Comparison of ENCODE assay signal across 13 cellular contexts in the genomic region with DNA sequence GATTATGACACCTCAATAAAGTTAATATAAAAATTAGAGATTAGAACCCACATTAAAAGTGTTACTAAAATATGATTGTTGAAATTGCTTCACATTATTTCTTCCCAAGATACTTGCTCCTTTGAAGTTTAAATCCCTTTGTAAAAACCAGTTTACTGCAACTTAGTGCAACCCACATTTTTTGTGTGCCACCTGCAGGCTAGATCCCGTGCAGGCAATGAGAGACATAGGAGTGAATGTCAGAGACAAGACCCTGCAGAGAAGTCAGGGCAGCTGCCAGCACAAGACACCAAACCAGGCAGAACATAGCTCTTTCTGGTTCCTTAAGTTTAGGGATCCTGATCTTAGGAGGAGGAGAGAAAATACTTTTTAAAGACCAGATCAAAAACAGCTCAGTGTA.
"Had no signal": no experiment of that assay in that cellular context is flagged by ENCODE, and none has a peak within 500 bp of the region (broad histone marks: within the 10 kb centered on the region; RNA-seq: fewer than 3 reads in every experiment).

No MANE protein-coding gene starts in this region.

- H3K4me1 ChIP-seq: colonic mucosa, spleen, upper lobe of left lung had no signal

- FAIRE-seq: astrocyte had no signal

- H3K27ac Mint-ChIP-seq: activated T-helper 2 cell treated with anti-CD3 and anti-CD28 coated beads, Interferon-gamma antibody, Interleukin-2, Interleukin-4, amounts not matched to agents 10 μg/mL and 5 μg/mL and 100 μg/mL, durations not matched to agents 14 hours and 24 hours and 36 hours; nephron progenitor cell; stimulated activated naive CD8-positive, alpha-beta T cell treated with anti-CD3 and anti-CD28 coated beads, Interleukin-15, amount 100 ng/mL, for 72 hours had no signal

- DNase-seq: activated CD4-positive, alpha-beta T cell treated with anti-CD3 and anti-CD28 coated beads for 1 hour; activated CD4-positive, alpha-beta T cell treated with anti-CD3 and anti-CD28 coated beads, Interleukin-2, amount 50 U/mL, for 4 hours; activated naive CD4-positive, alpha-beta T cell treated with anti-CD3 and anti-CD28 coated beads, Interleukin-2, amount 50 U/mL, for 16 hours; colonic mucosa; hippocampal formation; nephron progenitor cell; spleen; stimulated activated naive CD8-positive, alpha-beta T cell treated with anti-CD3 and anti-CD28 coated beads, Interleukin-15, amount 100 ng/mL, for 72 hours; T-helper 9 cell; upper lobe of left lung had no signal

- H3K4me3 ChIP-seq: colonic mucosa, esophagus muscularis mucosa, spleen, upper lobe of left lung had no signal

- H3K27me3 Mint-ChIP-seq: stimulated activated naive CD8-positive, alpha-beta T cell treated with anti-CD3 and anti-CD28 coated beads, Interleukin-15, amount 100 ng/mL, for 72 hours had no signal

- H3K27me3 ChIP-seq: colonic mucosa, esophagus muscularis mucosa, spleen, upper lobe of left lung had no signal

- ATAC-seq: stimulated activated naive CD8-positive, alpha-beta T cell treated with anti-CD3 and anti-CD28 coated beads, Interleukin-15, amount 100 ng/mL, for 72 hours had no signal

- H3K36me3 ChIP-seq: colonic mucosa, esophagus muscularis mucosa, spleen, upper lobe of left lung had no signal

- H3K27ac ChIP-seq: colonic mucosa, esophagus muscularis mucosa, spleen, upper lobe of left lung had no signal

- H3K4me3 Mint-ChIP-seq: nephron progenitor cell; stimulated activated naive CD8-positive, alpha-beta T cell treated with anti-CD3 and anti-CD28 coated beads, Interleukin-15, amount 100 ng/mL, for 72 hours had no signal

- H3K4me1 Mint-ChIP-seq: stimulated activated naive CD8-positive, alpha-beta T cell treated with anti-CD3 and anti-CD28 coated beads, Interleukin-15, amount 100 ng/mL, for 72 hours had no signal

- H3K9me3 ChIP-seq: colonic mucosa, esophagus muscularis mucosa, spleen, upper lobe of left lung had no signal

- H3K9me3 Mint-ChIP-seq: activated T-helper 2 cell treated with anti-CD3 and anti-CD28 coated beads, Interferon-gamma antibody, Interleukin-2, Interleukin-4, amounts not matched to agents 10 μg/mL and 5 μg/mL and 100 μg/mL, durations not matched to agents 14 hours and 24 hours and 36 hours; nephron progenitor cell; stimulated activated naive CD8-positive, alpha-beta T cell treated with anti-CD3 and anti-CD28 coated beads, Interleukin-15, amount 100 ng/mL, for 72 hours had no signal
